14 cellular contexts compared by ENCODE assay signal in genomic region chr7:4204530-4205165, GRCh38.
DNase-seq lines count a peak whose midpoint lies in the region; ATAC-seq, FAIRE-seq and TF ChIP-seq lines count a peak whose summit lies in the region.
"Had no signal": no experiment of that assay in that cellular context is flagged by ENCODE, and none has a peak within 500 bp of the region (broad histone marks: within the 10 kb centered on the region; RNA-seq: fewer than 3 reads in every experiment).

No MANE protein-coding gene starts in this region.

- ATAC-seq in activated CD8-positive, alpha-beta T cell treated with anti-CD3 and anti-CD28 coated beads for 36 hours: peak; percentile 58
- ATAC-seq in GM19351 (IDR thresholded peaks at IDR 0.05; ENCODE audit: unreplicated experiment): no peak
- ATAC-seq: right lobe of liver had no signal

- DNase-seq in NCI-H748 (lab: John Stamatoyannopoulos, UW; ENCODE audit: unreplicated experiment): peak; percentile 13
- no peak for DNase-seq in NCI-H748 treated with DMSO at 0.1 percent for 48 hours (lab: John Stamatoyannopoulos, UW)
- peak; percentile 16 for DNase-seq in activated CD8-positive, alpha-beta T cell treated with anti-CD3 and anti-CD28 coated beads for 36 hours
- peak; percentile 74 for DNase-seq in kidney
- DNase-seq in stimulated activated CD4-positive, alpha-beta T cell treated with anti-CD3 and anti-CD28 coated beads, Interleukin-4, amount 100 ng/mL, for 1 hour: peak; percentile 47
- no peak for DNase-seq in NCI-H187 (lab: John Stamatoyannopoulos, UW)
- DNase-seq in activated CD4-positive, alpha-beta memory T cell treated with anti-CD3 and anti-CD28 coated beads, Interleukin-2, amount 10 ng/mL, durations not matched to agents 7 days and 5 days: no peak
- DNase-seq: 8988T, HCEC 1CT, Kasumi-1 had no signal

- no peak for FAIRE-seq in kidney (lab: Jason Lieb, UNC)

- H3K27ac Mint-ChIP-seq in activated CD8-positive, alpha-beta T cell treated with anti-CD3 and anti-CD28 coated beads for 36 hours: peak overlapping the region; percentile 42
- no peak overlapping the region for H3K27ac Mint-ChIP-seq in activated CD4-positive, alpha-beta memory T cell treated with anti-CD3 and anti-CD28 coated beads, Interleukin-2, amount 10 ng/mL, durations not matched to agents 7 days and 5 days
- H3K27ac Mint-ChIP-seq: activated naive CD4-positive, alpha-beta T cell treated with anti-CD3 and anti-CD28 coated beads, Interleukin-2, amount 50 U/mL, for 72 hours had no signal

- no peaks in the 10 kb centered on the region for H3K36me3 ChIP-seq in kidney (ENCODE audit: control insufficient read depth in 1 of 2, insufficient read depth in 2 of 2, low read length in 2 of 2)
- H3K36me3 ChIP-seq: right lobe of liver had no signal

- H3K9me3 ChIP-seq in kidney (ENCODE audit: control insufficient read depth in 1 of 2, low read length in 2 of 2): no peaks in the 10 kb centered on the region
- H3K9me3 ChIP-seq: right lobe of liver had no signal

- POLR2A ChIA-PET in activated CD8-positive, alpha-beta T cell treated with anti-CD3 and anti-CD28 coated beads for 36 hours (lab: Charles Lee): interaction anchor here (0.6 kb wide), 1 partner anchor 22 kb away, joined by 4 read pairs; no protein-coding TSS in a partner anchor
- POLR2A ChIA-PET in activated CD4-positive, alpha-beta memory T cell treated with anti-CD3 and anti-CD28 coated beads, Interleukin-2, amount 10 ng/mL, durations not matched to agents 7 days and 5 days (lab: Charles Lee): no interaction called here

- no peaks in the 10 kb centered on the region for H3K4me1 ChIP-seq in kidney (ENCODE audit: control insufficient read depth in 1 of 2, insufficient read depth in 1 of 2, low read depth in 1 of 2, low read length in 2 of 2)
- H3K4me1 ChIP-seq: right lobe of liver had no signal

- H3K36me3 Mint-ChIP-seq in activated CD8-positive, alpha-beta T cell treated with anti-CD3 and anti-CD28 coated beads for 36 hours (ENCODE audit: low read depth): no peaks in the 10 kb centered on the region
- no peaks in the 10 kb centered on the region for H3K36me3 Mint-ChIP-seq in activated CD4-positive, alpha-beta memory T cell treated with anti-CD3 and anti-CD28 coated beads, Interleukin-2, amount 10 ng/mL, durations not matched to agents 7 days and 5 days (ENCODE audit: low read depth)
- H3K36me3 Mint-ChIP-seq: activated naive CD4-positive, alpha-beta T cell treated with anti-CD3 and anti-CD28 coated beads, Interleukin-2, amount 50 U/mL, for 72 hours had no signal

- no peak overlapping the region for H3K27ac ChIP-seq in kidney (ENCODE audit: low read depth in 2 of 2, low read length in 2 of 2)
- H3K27ac ChIP-seq: right lobe of liver, RWPE1 had no signal

- no peak overlapping the region for H3K9ac ChIP-seq in kidney (ENCODE audit: low read length in 2 of 2)

- peak overlapping the region; percentile 37 for H3K4me3 Mint-ChIP-seq in activated CD8-positive, alpha-beta T cell treated with anti-CD3 and anti-CD28 coated beads for 36 hours
- H3K4me3 Mint-ChIP-seq in activated CD4-positive, alpha-beta memory T cell treated with anti-CD3 and anti-CD28 coated beads, Interleukin-2, amount 10 ng/mL, durations not matched to agents 7 days and 5 days: no peak overlapping the region

- TF ChIP-seq CTCF in activated CD8-positive, alpha-beta T cell treated with anti-CD3 and anti-CD28 coated beads for 36 hours (IDR thresholded peaks at IDR 0.05): no peak
- no peak for TF ChIP-seq CTCF in kidney (IDR thresholded peaks at IDR 0.05; ENCODE audit: borderline replicate concordance, extremely low read depth, insufficient read depth)

- H3K4me1 Mint-ChIP-seq in activated CD8-positive, alpha-beta T cell treated with anti-CD3 and anti-CD28 coated beads for 36 hours (ENCODE audit: low read depth): peaks cover 2% of the 10 kb centered on the region
- H3K4me1 Mint-ChIP-seq in activated CD4-positive, alpha-beta memory T cell treated with anti-CD3 and anti-CD28 coated beads, Interleukin-2, amount 10 ng/mL, durations not matched to agents 7 days and 5 days: no peaks in the 10 kb centered on the region

- no peaks in the 10 kb centered on the region for H3K9me3 Mint-ChIP-seq in activated CD8-positive, alpha-beta T cell treated with anti-CD3 and anti-CD28 coated beads for 36 hours
- H3K9me3 Mint-ChIP-seq in activated CD4-positive, alpha-beta memory T cell treated with anti-CD3 and anti-CD28 coated beads, Interleukin-2, amount 10 ng/mL, durations not matched to agents 7 days and 5 days: no peaks in the 10 kb centered on the region
- H3K9me3 Mint-ChIP-seq: activated naive CD4-positive, alpha-beta T cell treated with anti-CD3 and anti-CD28 coated beads, Interleukin-2, amount 50 U/mL, for 72 hours had no signal

- H3K4me3 ChIP-seq in kidney (ENCODE audit: low read length in 2 of 2): peak overlapping the region in 1 of 2 donors; percentile 52
- H3K4me3 ChIP-seq: right lobe of liver had no signal

- intact Hi-C loops in activated CD8-positive, alpha-beta T cell treated with anti-CD3 and anti-CD28 coated beads for 36 hours (cut with micrococcal nuclease): no loop called here
- intact Hi-C loops in kidney (cut with DNase I): no loop called here

- CTCF ChIA-PET in activated CD8-positive, alpha-beta T cell treated with anti-CD3 and anti-CD28 coated beads for 36 hours (lab: Charles Lee): no interaction called here
- CTCF ChIA-PET in activated CD4-positive, alpha-beta memory T cell treated with anti-CD3 and anti-CD28 coated beads, Interleukin-2, amount 10 ng/mL, durations not matched to agents 7 days and 5 days (lab: Charles Lee): no interaction called here

- no peaks in the 10 kb centered on the region for H3K27me3 Mint-ChIP-seq in activated CD8-positive, alpha-beta T cell treated with anti-CD3 and anti-CD28 coated beads for 36 hours
- H3K27me3 Mint-ChIP-seq in activated CD4-positive, alpha-beta memory T cell treated with anti-CD3 and anti-CD28 coated beads, Interleukin-2, amount 10 ng/mL, durations not matched to agents 7 days and 5 days: no peaks in the 10 kb centered on the region

Comparison
In these comparisons a context has a peak if more than half of its experiments do, and no peak if none do; other contexts are left out.
1. DNase-seq: peak in NCI-H748 (single experiment), activated CD8-positive, alpha-beta T cell treated with anti-CD3 and anti-CD28 coated beads for 36 hours (single experiment), kidney (single experiment) and stimulated activated CD4-positive, alpha-beta T cell treated with anti-CD3 and anti-CD28 coated beads, Interleukin-4, amount 100 ng/mL, for 1 hour (single experiment); none in NCI-H748 treated with DMSO at 0.1 percent for 48 hours (single experiment), NCI-H187 (0 of 2) and activated CD4-positive, alpha-beta memory T cell treated with anti-CD3 and anti-CD28 coated beads, Interleukin-2, amount 10 ng/mL, durations not matched to agents 7 days and 5 days (single experiment).